ENCODE assay signal across 18 cellular contexts in genomic region chrX:65643786-65644111, GRCh38. TPM values are rescaled to one million over a fixed set of nuclear protein-coding genes. Genes with fewer than 3 reads are reported as not detected.
DNase-seq lines count a peak whose midpoint lies in the region; ATAC-seq, FAIRE-seq and TF ChIP-seq lines count a peak whose summit lies in the region.
"Had no signal": no experiment of that assay in that cellular context is flagged by ENCODE, and none has a peak within 500 bp of the region (broad histone marks: within the 10 kb centered on the region; RNA-seq: fewer than 3 reads in every experiment).

No MANE protein-coding gene starts in this region.

- in situ Hi-C loops in K562 (cut with MboI): no loop called here

- TF ChIP-seq POLR2A in K562 (conservative IDR thresholded peaks at IDR 0.05) (no peak), gastroesophageal sphincter (IDR thresholded peaks at IDR 0.05) (no peak), H54 (IDR thresholded peaks at IDR 0.05; ENCODE audit: low read depth, low read length) (no peak)

- no peaks in the 10 kb centered on the region for H3K79me2 ChIP-seq in K562 (ENCODE audit: control insufficient read depth, insufficient read depth, low read length)

- 30% methylated on average over 1 of the region's 1 CpG for WGBS in K562 (ENCODE audit: insufficient coverage, low coverage, missing lambda C conversion rate)
- WGBS in gastroesophageal sphincter (ENCODE audit: low coverage in 1 of 2), 2 donors: no CpG with 5 or more reads among the region's 1 CpG

- DNase-seq in ELF-1 (ENCODE audit: low read depth, low spot score) (peak; percentile 57), K562 (ENCODE audit: extremely low read depth in 1 of 4, low spot score in 3 of 4) (no peak), dorsolateral prefrontal cortex (no peak), epidermal melanocyte (ENCODE audit: insufficient read length, low spot score) (no peak), H54 (ENCODE audit: insufficient read length, low spot score) (no peak), occipital lobe (lab: John Stamatoyannopoulos, UW) (no peak)
- DNase-seq: activated CD8-positive, alpha-beta T cell treated with anti-CD3 and anti-CD28 coated beads for 36 hours; activated T-cell treated with anti-CD3 and anti-CD28 coated beads, Interleukin-2, amount 50 U/mL, for 24 hours; CD8-positive, alpha-beta T cell; DND-41; NCI-H1048; NCI-H2081; SHP77 treated with DMSO at 0.1 percent for 48 hours had no signal

- H3K4me2 ChIP-seq in K562 (ENCODE audit: insufficient read depth, low read length): no peak overlapping the region
- H3K4me2 ChIP-seq: KMS-11 had no signal

- H3K4me3 ChIP-seq in K562 (no peak overlapping the region), gastroesophageal sphincter (no peak overlapping the region), skin epidermis (no peak overlapping the region), dorsolateral prefrontal cortex (no peak overlapping the region)

- ATAC-seq in K562 (no peak), gastroesophageal sphincter (no peak)
- ATAC-seq: activated CD8-positive, alpha-beta T cell treated with anti-CD3 and anti-CD28 coated beads for 36 hours; CD8-positive, alpha-beta T cell; WTC11 had no signal

- intact Hi-C loops in K562 (cut with micrococcal nuclease): no loop called here
- intact Hi-C loops in dorsolateral prefrontal cortex (cut with DNase I): no loop called here

- H3K36me3 ChIP-seq in K562 (ENCODE audit: control insufficient read depth, insufficient read depth, low read length): no peaks in the 10 kb centered on the region
- H3K36me3 ChIP-seq in gastroesophageal sphincter: no peaks in the 10 kb centered on the region

- POLR2A ChIA-PET in K562 (lab: Yijun Ruan, JAX): interaction anchor here (0.5 kb wide), 1 partner anchor 47 kb away, joined by 5 read pairs; no protein-coding TSS in a partner anchor

- no peak for TF ChIP-seq CTCF in K562 (IDR thresholded peaks at IDR 0.05 in 2 of 3, conservative IDR thresholded peaks at IDR 0.05 in 1 of 3; ENCODE audit: insufficient read depth in 2 of 3, low read depth in 1 of 3, low read length in 3 of 3)
- no peak for TF ChIP-seq CTCF in gastroesophageal sphincter (IDR thresholded peaks at IDR 0.05)
- no peak for TF ChIP-seq CTCF in dorsolateral prefrontal cortex (IDR thresholded peaks at IDR 0.05 in 54 of 56, conservative IDR thresholded peaks at IDR 0.05 in 2 of 56; ENCODE audit: low read depth in 1 of 56, partially characterized antibody in 56 of 56)

- no peak overlapping the region for H2AFZ ChIP-seq in K562 (ENCODE audit: low read depth, low read length)

- TF ChIP-seq EP300 in K562 (IDR thresholded peaks at IDR 0.05; ENCODE audit: low read length): no peak
- TF ChIP-seq EP300 in gastroesophageal sphincter (IDR thresholded peaks at IDR 0.05): no peak

- BruUV-seq in K562 (replicated peaks; lab: Mats Ljungman, UMichigan): no TSS peak

- CTCF ChIA-PET in K562 (lab: Yijun Ruan, JAX; ENCODE audit: low intra/inter-chr PET ratio): no interaction called here

- FAIRE-seq in K562 (lab: Jason Lieb, UNC) (no peak), H54 (lab: Jason Lieb, UNC) (no peak)
- FAIRE-seq: urothelium cell line had no signal

- H3K9ac ChIP-seq in K562 (ENCODE audit: insufficient read depth in 1 of 2, low read depth in 2 of 2, low read length in 2 of 2): no peak overlapping the region
- H3K9ac ChIP-seq: KMS-11 had no signal

- no peaks in the 10 kb centered on the region for H3K9me1 ChIP-seq in K562 (ENCODE audit: control insufficient read depth, insufficient read depth, low read length)

- H3K27me3 ChIP-seq in K562 (ENCODE audit: control insufficient read depth in 2 of 2, insufficient read depth in 2 of 2, low read length in 2 of 2): no peaks in the 10 kb centered on the region
- H3K27me3 ChIP-seq in gastroesophageal sphincter: no peaks in the 10 kb centered on the region
- peaks cover 0 to 48% (median 12%) of the 10 kb centered on the region in 45 donors for H3K27me3 ChIP-seq in dorsolateral prefrontal cortex

- no peak for TF ChIP-seq RAD21 in K562 (CRISPR knock-in tag; conservative IDR thresholded peaks at IDR 0.05 in 1 of 2, IDR thresholded peaks at IDR 0.05 in 1 of 2)

- H4K20me1 ChIP-seq in K562 (replicated peaks; ENCODE audit: control insufficient read depth, insufficient read depth, low read length): 0 out of 2 replicates have a peak, but pooled peaks cover 5% of the 10 kb centered on the region

- H3K27ac ChIP-seq in K562 (ENCODE audit: extremely low read depth, low read depth, low read length) (no peak overlapping the region), gastroesophageal sphincter (peak overlapping the region in 3 of 4 donors; percentile 70 to 76 (median 73)), skin epidermis (peak overlapping the region in 16 of 21 experiments; percentile 18 to 75 (median 45)), dorsolateral prefrontal cortex (no peak overlapping the region)
- H3K27ac ChIP-seq: KMS-11 had no signal

- H3K4me1 ChIP-seq in K562 (replicated peaks in 1 of 2; ENCODE audit: control insufficient read depth in 2 of 2, insufficient read depth in 2 of 2, low read length in 2 of 2) (no peaks in the 10 kb centered on the region), gastroesophageal sphincter (peaks cover 2 to 30% (median 19%) of the 10 kb centered on the region in 3 donors)

- H3K9me3 ChIP-seq in K562 (replicated peaks; ENCODE audit: control insufficient read depth, insufficient read depth, low read depth, low read length) (no peaks in the 10 kb centered on the region), gastroesophageal sphincter (no peaks in the 10 kb centered on the region)

TF ChIP-seq in K562, 482 proteins besides CTCF, POLR2A, EP300 and RAD21 (continues in another document):
- TF ChIP-seq SMARCA4 (IDR thresholded peaks at IDR 0.05) (no peak), ELF4 (CRISPR knock-in tag; IDR thresholded peaks at IDR 0.05) (no peak), PRPF4 (IDR thresholded peaks at IDR 0.05; ENCODE audit: insufficient read depth, low read depth, low read length, poor library complexity, severe bottlenecking) (no peak), ARID3B (CRISPR knock-in tag; IDR thresholded peaks at IDR 0.05; ENCODE audit: borderline replicate concordance) (no peak), SMAD1 (IDR thresholded peaks at IDR 0.05; ENCODE audit: low read depth, low read length, partially characterized antibody) (no peak), NR0B1 (IDR thresholded peaks at IDR 0.05; ENCODE audit: partially characterized antibody) (no peak), TBL1XR1 (IDR thresholded peaks at IDR 0.05; ENCODE audit: low read length in 2 of 2) (no peak), ARID2 (IDR thresholded peaks at IDR 0.05) (no peak), PTRF (tag; IDR thresholded peaks at IDR 0.05) (no peak)

RNA-seq across cellular contexts. Expression of gene MSN, which starts 23.7 kb away (rescaled TPM):
- 60.7 and 70.4 TPM in 2 replicates for total RNA-seq in K562 (2011; cell fraction: chromatin; rRNA removed; ENCODE audit: low replicate concordance)
- 61.2 and 71.2 TPM in 2 replicates for total RNA-seq in K562 (2011; cell fraction: nucleolus; rRNA removed)
- total RNA-seq in K562 (2011; cell fraction: nucleoplasm; rRNA removed): 79.1 and 109 TPM in 2 replicates
- total RNA-seq in K562 (2014; rRNA removed) (224 and 261 TPM in 2 replicates), K562 (2014; rRNA removed; fragmentation: Illumina TruSeq; extraction: Trizol) (218 and 234 TPM in 2 replicates), K562 (2015; rRNA removed; fragmentation: Illumina TruSeq; extraction: Trizol) (237 and 240 TPM in 2 replicates), K562 (2021) (294 and 346 TPM in 2 replicates), gastroesophageal sphincter (100 to 1,000 TPM; 191 to 355 (median 269) TPM), dorsolateral prefrontal cortex (100 to 1,000 TPM in 4 of 120 experiments, 10 to 100 TPM in 116; 33.2 to 121 (median 55.6) TPM), occipital lobe (24.8 TPM)
- polyA plus RNA-seq in K562 (2011; rRNA removed) (320 and 393 TPM in 2 replicates), K562 (2014; fragmentation: Illumina TruSeq; extraction: Trizol) (450 and 486 TPM in 2 replicates), K562 (2014; fragmentation: Nextera tagmentation; extraction: Ambion mirVana) (100 to 1,000 TPM; 128 to 283 TPM), K562 (2014; rRNA removed) (193 and 236 TPM in 2 replicates)
- polyA plus RNA-seq in K562 (2011; cell fraction: cytosol; rRNA removed): 320 and 357 TPM in 2 replicates
- polyA plus RNA-seq in K562 (2011; cell fraction: nucleus; rRNA removed): 205 and 240 TPM in 2 replicates
- polyA plus RNA-seq in K562 (2012): 355 and 371 TPM in 2 replicates
- 381 and 481 TPM in 2 replicates for polyA minus RNA-seq in K562 (2011; rRNA and poly(A)+ RNA removed)
- 197 and 272 TPM in 2 replicates for polyA minus RNA-seq in K562 (2011; cell fraction: cytosol; rRNA and poly(A)+ RNA removed)
- 53.3 and 91.7 TPM in 2 replicates for polyA minus RNA-seq in K562 (2011; cell fraction: nucleus; rRNA and poly(A)+ RNA removed)

Comparison
In these comparisons a context has a peak if more than half of its experiments do, and no peak if none do; other contexts are left out.
1. H3K27ac ChIP-seq: peak in gastroesophageal sphincter (3 of 4) and skin epidermis (16 of 21); none in K562 (single experiment) and dorsolateral prefrontal cortex (0 of 59).